ENCODE assay signal across 11 cellular contexts in the genomic region with DNA sequence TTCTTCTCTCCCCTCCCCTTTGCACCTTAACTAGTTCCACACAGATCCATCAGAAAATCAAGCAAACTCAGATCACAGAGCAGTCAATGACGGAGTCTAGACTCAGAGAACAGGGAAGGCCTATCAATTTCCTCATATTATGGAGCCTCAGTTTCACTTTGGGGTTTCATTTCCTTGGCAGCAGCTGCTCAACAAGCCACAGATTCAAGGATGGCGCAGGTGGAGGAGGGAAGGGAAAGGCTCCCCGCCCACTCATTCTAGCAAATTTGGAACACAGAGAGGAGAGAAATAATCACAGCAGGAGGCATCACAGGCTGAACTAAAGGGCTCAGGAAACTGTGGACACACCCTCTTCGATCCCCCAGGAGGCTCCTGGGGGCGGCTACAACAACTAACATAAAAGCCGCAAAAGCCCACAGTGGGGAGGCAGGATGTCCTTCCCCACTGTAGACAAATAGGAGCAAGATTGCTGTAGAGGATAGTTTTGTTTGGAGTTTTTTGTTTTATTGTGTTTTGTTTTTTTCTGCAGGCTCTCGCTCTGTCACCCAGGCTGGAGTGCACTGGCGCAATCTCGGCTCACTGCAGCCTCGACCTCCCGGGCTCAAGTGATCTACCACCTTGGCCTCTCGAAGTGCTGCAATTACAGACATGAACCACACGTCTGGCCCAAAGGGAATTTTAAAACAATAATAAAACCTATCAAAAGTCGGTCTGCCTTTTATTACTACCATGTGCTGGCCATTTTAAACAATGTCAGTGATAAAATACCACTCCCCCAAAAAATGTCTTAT. TPM values are rescaled to one million over a fixed set of nuclear protein-coding genes. Genes with fewer than 3 reads are reported as not detected.
DNase-seq lines count a peak whose midpoint lies in the region; ATAC-seq and TF ChIP-seq lines count a peak whose summit lies in the region.
"Had no signal": no experiment of that assay in that cellular context is flagged by ENCODE, and none has a peak within 500 bp of the region (broad histone marks: within the 10 kb centered on the region; RNA-seq: fewer than 3 reads in every experiment).

No MANE protein-coding gene starts in this region.

- peaks cover 2 to 4% (median 3%) of the 10 kb centered on the region in 3 donors for H3K27me3 Mint-ChIP-seq in immature natural killer cell (ENCODE audit: low read depth in 3 of 3)

- peaks cover 46 to 62% of the 10 kb centered on the region in 2 donors for H3K4me1 Mint-ChIP-seq in immature natural killer cell

- peak overlapping the region; percentile 92 for H3K9ac ChIP-seq in adipocyte (ENCODE audit: low read length)

- H3K4me3 Mint-ChIP-seq in immature natural killer cell: peak overlapping the region in 1 of 5 donors; percentile 15

- intact Hi-C loops in testis (cut with DNase I; ENCODE audit: low total_unique reads): no loop called here

- H3K9me3 ChIP-seq in adipocyte (ENCODE audit: control insufficient read depth, low read length) (no peaks in the 10 kb centered on the region), testis (no peaks in the 10 kb centered on the region)

- H3K9me3 Mint-ChIP-seq in immature natural killer cell: no peaks in the 10 kb centered on the region

- H3K27ac ChIP-seq in testis: peak overlapping the region; percentile 71 to 86
- H3K27ac ChIP-seq: cardiac muscle cell had no signal

- H3K4me1 ChIP-seq in adipocyte (ENCODE audit: control insufficient read depth, insufficient read depth, low read length): peaks cover 40% of the 10 kb centered on the region
- H3K4me1 ChIP-seq in testis: peaks cover 30% of the 10 kb centered on the region

- no peaks in the 10 kb centered on the region for H3K36me3 Mint-ChIP-seq in immature natural killer cell

- H3K4me3 ChIP-seq in adipocyte (ENCODE audit: low read length): peak overlapping the region; percentile 87
- H3K4me3 ChIP-seq in testis: no peak overlapping the region
- H3K4me3 ChIP-seq: cardiac muscle cell had no signal

- 31 to 38% methylated on average over 14 of the region's 14 CpGs for WGBS in testis, 2 donors

- no peaks in the 10 kb centered on the region for H3K27me3 ChIP-seq in adipocyte (replicated peaks; ENCODE audit: control insufficient read depth, insufficient read depth, low read length)
- H3K27me3 ChIP-seq in testis: no peaks in the 10 kb centered on the region

- peak in 1 of 3 experiments; percentile 7 for TF ChIP-seq CTCF in testis (IDR thresholded peaks at IDR 0.05)

- H3K36me3 ChIP-seq in adipocyte (ENCODE audit: control insufficient read depth, insufficient read depth, low read length, severe bottlenecking): peaks cover 3% of the 10 kb centered on the region
- H3K36me3 ChIP-seq in testis (ENCODE audit: low read depth, missing control alignments): no peaks in the 10 kb centered on the region
- H3K36me3 ChIP-seq: cardiac muscle cell had no signal

- peak overlapping the region; percentile 46 to 87 (median 66) for H3K27ac Mint-ChIP-seq in immature natural killer cell

- no peak for TF ChIP-seq POLR2A in testis (IDR thresholded peaks at IDR 0.05)

- peak; percentile 33 for DNase-seq in SIG-M5 treated with dmso at 0.1 percent for 504 hours (lab: John Stamatoyannopoulos, UW; ENCODE audit: unreplicated experiment)
- DNase-seq in SIG-M5 (lab: John Stamatoyannopoulos, UW): no peak
- DNase-seq in adipocyte (ENCODE audit: low read depth): peak; percentile 25
- no peak for DNase-seq in immature natural killer cell
- DNase-seq in testis: peak; percentile 39
- no peak for DNase-seq in NCI-H1436 treated with DMSO at 0.1 percent for 48 hours (lab: John Stamatoyannopoulos, UW)
- DNase-seq in NCI-H2196 treated with DMSO at 0.1 percent for 48 hours (lab: John Stamatoyannopoulos, UW; ENCODE audit: unreplicated experiment): no peak

- ATAC-seq in HG02610 (IDR thresholded peaks at IDR 0.05; ENCODE audit: unreplicated experiment): no peak

RNA-seq across cellular contexts. Expression of gene PLAAT3, which starts 3.4 kb away (rescaled TPM):
- 10 to 100 TPM; 63.6 to 85.2 (median 84.6) TPM for polyA plus RNA-seq in immature natural killer cell
- 100 to 1,000 TPM; 136 to 147 TPM for total RNA-seq in testis
- polyA plus RNA-seq in testis (ENCODE audit: insufficient read depth, low read depth, low replicate concordance): 301 TPM

RNA-seq across cellular contexts. Expression of gene PLAAT2, which starts 47.6 kb away (rescaled TPM):
- 1 to 10 TPM in 2 of 3 donors, not detected in 1; 2.8 to 3.0 TPM for polyA plus RNA-seq in immature natural killer cell
- 1 to 10 TPM in 1 of 2 donors, under 1 TPM in 1; 0.43 to 1.2 TPM for total RNA-seq in testis
- polyA plus RNA-seq in testis (ENCODE audit: insufficient read depth, low read depth, low replicate concordance): 0.66 TPM
- total RNA-seq: cardiac muscle cell; subcutaneous adipose tissue; T-helper 2 cell treated with Interferon-gamma antibody and Interleukin-4, amounts not matched to agents 100 ng/mL and 5 ng/mL, for 36 hours had no signal
- polyA plus RNA-seq: cardiac muscle cell had no signal

Comparison
In these comparisons a context has a peak if more than half of its experiments do, and no peak if none do; other contexts are left out.
1. DNase-seq: peak in SIG-M5 treated with dmso at 0.1 percent for 504 hours (single experiment), adipocyte (single experiment) and testis (single experiment); none in SIG-M5 (single experiment), immature natural killer cell (0 of 3), NCI-H1436 treated with DMSO at 0.1 percent for 48 hours (single experiment) and NCI-H2196 treated with DMSO at 0.1 percent for 48 hours (single experiment).